Comparison of ENCODE assay signal across 14 cellular contexts in the genomic region with DNA sequence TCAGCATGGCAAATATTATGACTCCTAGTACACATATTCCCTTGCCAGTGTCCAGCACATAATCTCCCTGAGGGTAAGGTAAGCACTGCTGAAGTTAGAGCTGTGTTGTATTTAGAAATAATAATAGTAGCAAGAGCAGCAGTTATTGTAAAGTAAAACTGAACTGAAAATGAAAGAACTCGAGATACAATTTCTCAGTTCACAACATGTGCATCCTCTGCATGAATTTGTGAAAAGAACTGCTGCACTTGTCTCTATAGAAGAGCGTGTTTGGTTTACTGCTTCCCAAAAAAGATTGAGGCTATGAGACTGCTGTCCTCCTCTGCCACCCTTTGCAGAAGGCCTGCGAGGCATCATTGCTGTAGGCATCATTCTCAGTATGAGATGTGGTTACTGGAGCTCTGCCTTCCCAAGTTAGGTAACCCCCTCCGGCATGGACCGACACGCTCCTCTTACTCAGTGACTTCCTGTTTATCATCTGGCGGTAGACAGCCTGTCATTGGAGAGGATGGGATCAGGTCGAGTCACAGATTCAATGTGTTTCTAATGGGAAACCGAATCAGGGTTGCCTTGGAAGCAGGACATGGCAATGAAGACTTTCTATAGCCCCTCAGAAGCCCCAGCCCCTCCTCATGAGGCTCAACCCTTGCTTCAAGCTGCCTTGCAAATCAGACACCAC. TPM values are rescaled to one million over a fixed set of nuclear protein-coding genes. Genes with fewer than 3 reads are reported as not detected.
DNase-seq lines count a peak whose midpoint lies in the region; ATAC-seq and TF ChIP-seq lines count a peak whose summit lies in the region.
"Had no signal": no experiment of that assay in that cellular context is flagged by ENCODE, and none has a peak within 500 bp of the region (broad histone marks: within the 10 kb centered on the region; RNA-seq: fewer than 3 reads in every experiment).

No MANE protein-coding gene starts in this region.

- no peaks in the 10 kb centered on the region for H4K20me1 ChIP-seq in MM.1S (ENCODE audit: insufficient read depth, low read length)

- H3K9ac ChIP-seq in MM.1S (ENCODE audit: low read length), result peak overlapping the region; percentile 15; the same call in 1 of the 2 replicates

- H3K79me2 ChIP-seq in MM.1S (ENCODE audit: low read length), result no peaks in the 10 kb centered on the region

- no peaks in the 10 kb centered on the region for H3K36me3 ChIP-seq in MM.1S (replicated peaks; ENCODE audit: insufficient read depth, low read length)

- peaks cover 35% of the 10 kb centered on the region for H3K4me1 Mint-ChIP-seq in CD14-positive monocyte
- H3K4me1 Mint-ChIP-seq: CD4-positive, alpha-beta memory T cell had no signal

- intact Hi-C loops in CD14-positive monocyte (cut with micrococcal nuclease), result no loop called here

- H3K4me3 ChIP-seq in MM.1S (ENCODE audit: low read length), result peak overlapping the region; percentile 48

- H3K4me1 ChIP-seq in MM.1S (ENCODE audit: low read length), result peaks cover 23% of the 10 kb centered on the region

- peak; percentile 64 for ATAC-seq in GM21367 (IDR thresholded peaks at IDR 0.05; ENCODE audit: unreplicated experiment)
- ATAC-seq in HG03469 (IDR thresholded peaks at IDR 0.05; ENCODE audit: unreplicated experiment), result no peak

- peaks cover 5% of the 10 kb centered on the region; the same call in 1 of the 2 replicates for H3F3A ChIP-seq in MM.1S (ENCODE audit: insufficient read depth, low read length)

- peak overlapping the region; percentile 71 for H3K27ac ChIP-seq in MM.1S (ENCODE audit: low read length)

- peak overlapping the region; percentile 75 for H2AFZ ChIP-seq in MM.1S (ENCODE audit: low read length)

- no peaks in the 10 kb centered on the region for H3K9me2 ChIP-seq in MM.1S (replicated peaks; ENCODE audit: insufficient read depth, low read length)

- no peak for TF ChIP-seq CTCF in CD14-positive monocyte (IDR thresholded peaks at IDR 0.05)
- TF ChIP-seq CTCF in MM.1S (IDR thresholded peaks at IDR 0.05; ENCODE audit: low read length), result no peak

- peak overlapping the region in 5 of 7 donors; percentile 33 to 73 (median 60) for H3K27ac Mint-ChIP-seq in CD14-positive monocyte
- H3K27ac Mint-ChIP-seq: CD4-positive, alpha-beta memory T cell had no signal

- H3K9me3 Mint-ChIP-seq in CD14-positive monocyte, result peaks cover 0 to 2% (median 0%) of the 10 kb centered on the region in 7 donors

- no peaks in the 10 kb centered on the region for H3K9me3 ChIP-seq in MM.1S (replicated peaks; ENCODE audit: insufficient read depth, low read length)

- no peaks in the 10 kb centered on the region for H3K27me3 ChIP-seq in MM.1S (replicated peaks; ENCODE audit: insufficient read depth, low read length)

- peak overlapping the region; percentile 31 to 78 for H3K4me3 Mint-ChIP-seq in CD14-positive monocyte
- H3K4me3 Mint-ChIP-seq: CD4-positive, alpha-beta memory T cell; neural crest cell had no signal

- H3K4me2 ChIP-seq in MM.1S (ENCODE audit: low read depth, low read length), result peak overlapping the region; percentile 68

- peaks cover 0 to 2% (median 0%) of the 10 kb centered on the region in 3 donors for H3K27me3 Mint-ChIP-seq in CD14-positive monocyte (ENCODE audit: low read depth in 3 of 3)
- H3K27me3 Mint-ChIP-seq: CD4-positive, alpha-beta memory T cell had no signal

- H3K36me3 Mint-ChIP-seq in CD14-positive monocyte, result no peaks in the 10 kb centered on the region
- H3K36me3 Mint-ChIP-seq: CD4-positive, alpha-beta memory T cell had no signal

- peak; percentile 76 for DNase-seq in CD14-positive monocyte (ENCODE audit: low spot score)
- DNase-seq in MM.1S, result peak; percentile 67
- peak; percentile 71 for DNase-seq in fibroblast of gingiva (ENCODE audit: low read depth)
- no peak for DNase-seq in globus pallidus (ENCODE audit: low spot score)
- no peak for DNase-seq in DMS53 treated with DMSO at 0.1 percent for 48 hours (lab: John Stamatoyannopoulos, UW; ENCODE audit: unreplicated experiment)
- DNase-seq in putamen (ENCODE audit: low spot score), result no peak
- DNase-seq: activated T-cell treated with anti-CD3 and anti-CD28 coated beads for 4 hours; CD4-positive, alpha-beta memory T cell; islet precursor cell; NCI-H1105 treated with DMSO at 0.1 percent for 48 hours; stimulated activated naive CD4-positive, alpha-beta T cell had no signal

RNA-seq across cellular contexts. Expression of a gene that starts 48.1 kb away (rescaled TPM):
- under 1 TPM in 1 of 2 donors, not detected in 1; 0.08 TPM for polyA plus RNA-seq in CD14-positive monocyte
- polyA plus RNA-seq: CD4-positive, alpha-beta memory T cell had no signal

Comparison
In these comparisons a context has a peak if more than half of its experiments do, and no peak if none do; other contexts are left out.
1. DNase-seq: peak in CD14-positive monocyte (single experiment), MM.1S (single experiment) and fibroblast of gingiva (single experiment); none in globus pallidus (single experiment), DMS53 treated with DMSO at 0.1 percent for 48 hours (single experiment) and putamen (single experiment).